ENCODE assay signal across 8 cellular contexts in the genomic region with DNA sequence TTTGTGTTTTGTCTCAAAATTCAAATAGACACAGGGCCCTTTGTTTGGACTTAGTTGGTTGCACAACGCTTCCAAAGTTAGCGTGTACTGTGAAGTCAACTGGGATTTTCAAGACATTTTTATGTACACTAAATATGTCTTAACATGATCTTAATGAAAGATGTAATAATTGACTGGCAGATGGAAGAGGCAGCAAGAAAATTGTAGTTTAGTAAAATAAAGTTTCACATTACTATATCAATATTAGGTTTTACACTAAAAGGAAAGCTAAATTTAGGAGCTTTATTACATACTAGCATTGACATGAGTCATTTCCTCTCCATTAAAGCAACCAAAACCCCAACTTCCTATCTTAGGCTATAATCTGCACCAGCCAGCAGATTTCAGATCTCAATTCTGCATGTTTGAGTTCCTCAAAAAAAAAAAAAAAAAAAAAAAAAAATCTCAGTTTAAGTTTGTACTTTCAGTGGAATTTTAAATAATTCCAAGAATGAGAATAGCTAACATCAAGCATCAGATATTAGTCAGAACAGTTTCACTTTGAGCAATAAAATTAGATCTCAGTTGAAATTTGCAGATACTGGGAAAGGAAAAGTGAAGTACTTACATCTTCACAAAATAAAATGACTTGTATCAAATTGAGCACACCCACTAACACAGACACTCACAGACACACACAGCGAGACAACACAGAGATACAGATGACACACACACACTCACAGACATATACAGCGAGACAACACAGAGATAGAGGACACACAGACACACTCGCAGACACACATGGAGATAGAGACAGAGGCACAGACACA.
A peak's percentile ranks its signal among the peaks of the same experiment; 100 is the strongest.
DNase-seq lines count a peak whose midpoint lies in the region; ATAC-seq and TF ChIP-seq lines count a peak whose summit lies in the region.

No MANE protein-coding gene starts in this region.

- intact Hi-C loops in activated B cell treated with CpG ODN at 0.5 μM for 24 hours (cut with micrococcal nuclease), result loop anchor here (1.0 to 5.0 kb wide), 13 partner anchors 10 to 531 kb away; no protein-coding TSS in a partner anchor

- H3K9me3 Mint-ChIP-seq in activated B cell treated with CpG ODN at 0.5 μM for 24 hours, result peaks cover under 1% of the 10 kb centered on the region

- H3K36me3 Mint-ChIP-seq in activated B cell treated with CpG ODN at 0.5 μM for 24 hours (ENCODE audit: low read depth), result no peaks in the 10 kb centered on the region

- TF ChIP-seq CTCF in GM20000 (IDR thresholded peaks at IDR 0.05; ENCODE audit: extremely low read depth, missing control alignments) (no peak), activated B cell treated with CpG ODN at 0.5 μM for 24 hours (IDR thresholded peaks at IDR 0.05) (no peak)

- no peak overlapping the region for H3K4me3 Mint-ChIP-seq in activated B cell treated with CpG ODN at 0.5 μM for 24 hours

- ATAC-seq in HG03558 (IDR thresholded peaks at IDR 0.05; ENCODE audit: extremely low read depth, unreplicated experiment) (peak; percentile 59), activated B cell treated with CpG ODN at 0.5 μM for 24 hours (ENCODE audit: low read depth) (peak; percentile 75)

- POLR2A ChIA-PET in activated B cell treated with CpG ODN at 0.5 μM for 24 hours (lab: Charles Lee), result interaction anchor here (0.6 to 5.7 kb wide), 26 partner anchors 10 to 1715 kb away, joined by 3 to 137 read pairs (median 6); a partner anchor contains a TSS

- CTCF ChIA-PET in activated B cell treated with CpG ODN at 0.5 μM for 24 hours (lab: Charles Lee), result no interaction called here

- H3K27ac Mint-ChIP-seq in activated B cell treated with CpG ODN at 0.5 μM for 24 hours, result no peak overlapping the region

- peaks cover 35% of the 10 kb centered on the region for H3K4me1 Mint-ChIP-seq in activated B cell treated with CpG ODN at 0.5 μM for 24 hours

- peak; percentile 28 for DNase-seq in DMS53 (lab: John Stamatoyannopoulos, UW)
- DNase-seq in GM20000 (ENCODE audit: low spot score), result peak; percentile 54
- no peak for DNase-seq in activated B cell treated with CpG ODN at 0.5 μM for 24 hours
- DNase-seq in globus pallidus (ENCODE audit: low spot score), result peak; percentile 43
- peak; percentile 53 for DNase-seq in stimulated activated CD4-positive, alpha-beta T cell treated with anti-CD3 and anti-CD28 coated beads, Interleukin-4, amount 100 ng/mL, for 24 hours
- no peak for DNase-seq in islet precursor cell
- DNase-seq in middle frontal gyrus (ENCODE audit: extremely low spot score, low spot score), result no peak

- no peaks in the 10 kb centered on the region for H3K27me3 Mint-ChIP-seq in activated B cell treated with CpG ODN at 0.5 μM for 24 hours

Comparison
In these comparisons a context has a peak if more than half of its experiments do, and no peak if none do; other contexts are left out.
1. DNase-seq: peak in DMS53 (single experiment), GM20000 (single experiment), globus pallidus (single experiment) and stimulated activated CD4-positive, alpha-beta T cell treated with anti-CD3 and anti-CD28 coated beads, Interleukin-4, amount 100 ng/mL, for 24 hours (single experiment); none in activated B cell treated with CpG ODN at 0.5 μM for 24 hours (single experiment), islet precursor cell (single experiment) and middle frontal gyrus (single experiment).